Comparison of ENCODE assay signal across 11 cellular contexts in the genomic region with DNA sequence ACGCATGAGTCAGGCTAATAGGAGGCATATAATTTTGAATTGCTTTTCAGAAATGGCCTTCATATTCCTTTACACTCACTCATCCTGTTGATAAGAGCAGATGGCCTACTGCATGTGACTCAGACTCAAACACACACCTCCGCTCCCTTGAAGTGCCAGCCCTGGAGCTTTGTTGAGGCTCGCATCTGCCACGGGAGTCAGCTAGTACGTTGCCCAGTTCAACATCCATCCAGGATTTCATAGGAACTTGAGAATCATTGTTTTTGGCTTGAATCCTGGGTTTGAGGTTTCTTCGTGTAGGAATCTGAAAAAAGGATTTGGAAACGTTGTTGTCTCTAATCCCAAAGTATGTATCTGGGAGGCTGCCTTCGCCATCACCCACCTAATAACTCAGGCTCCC.
DNase-seq lines count a peak whose midpoint lies in the region; ATAC-seq and TF ChIP-seq lines count a peak whose summit lies in the region.
"Had no signal": no experiment of that assay in that cellular context is flagged by ENCODE, and none has a peak within 500 bp of the region (broad histone marks: within the 10 kb centered on the region; RNA-seq: fewer than 3 reads in every experiment).

No MANE protein-coding gene starts in this region.

- peak overlapping the region; percentile 11 for H3K4me3 Mint-ChIP-seq in chondrocyte (ENCODE audit: unreplicated experiment)
- no peak overlapping the region for H3K4me3 Mint-ChIP-seq in nephron progenitor cell
- H3K4me3 Mint-ChIP-seq: activated naive CD4-positive, alpha-beta T cell treated with anti-CD3 and anti-CD28 coated beads, Interleukin-2, amount 50 U/mL, for 24 hours had no signal

- H3K27ac Mint-ChIP-seq in chondrocyte (ENCODE audit: unreplicated experiment) = peak overlapping the region; percentile 97
- no peak overlapping the region for H3K27ac Mint-ChIP-seq in nephron progenitor cell
- H3K27ac Mint-ChIP-seq: activated naive CD4-positive, alpha-beta T cell treated with anti-CD3 and anti-CD28 coated beads, Interleukin-2, amount 50 U/mL, for 24 hours had no signal

- no peak for TF ChIP-seq CTCF in chondrocyte (IDR thresholded peaks at IDR 0.05)
- TF ChIP-seq CTCF in nephron progenitor cell (IDR thresholded peaks at IDR 0.05) = no peak

- peaks cover 8% of the 10 kb centered on the region for H3K9me3 Mint-ChIP-seq in chondrocyte (ENCODE audit: low read depth)
- H3K9me3 Mint-ChIP-seq in nephron progenitor cell = peaks cover 12% of the 10 kb centered on the region

- ATAC-seq in HG03571 (IDR thresholded peaks at IDR 0.05; ENCODE audit: unreplicated experiment) = no peak

- H3K27me3 Mint-ChIP-seq in chondrocyte (ENCODE audit: low read depth) = no peaks in the 10 kb centered on the region
- H3K27me3 Mint-ChIP-seq in nephron progenitor cell (ENCODE audit: low read depth, poor library complexity) = peaks cover 9% of the 10 kb centered on the region

- DNase-seq in A172 (ENCODE audit: low spot score) (peak; percentile 30), NCI-H2171 treated with DMSO at 0.1 percent for 48 hours (lab: John Stamatoyannopoulos, UW) (peak; percentile 66), chondrocyte (ENCODE audit: low spot score) (no peak), middle frontal gyrus (ENCODE audit: extremely low spot score, low spot score) (peak; percentile 33), NCI-H526 treated with DMSO at 0.1 percent for 48 hours (lab: John Stamatoyannopoulos, UW) (no peak), nephron progenitor cell (no peak), ureter (ENCODE audit: low spot score) (no peak)
- DNase-seq: PC-9, retina had no signal

- H3K4me1 Mint-ChIP-seq in chondrocyte (ENCODE audit: low read depth) (peaks cover 48% of the 10 kb centered on the region), nephron progenitor cell (peaks cover 25% of the 10 kb centered on the region)
- H3K4me1 Mint-ChIP-seq: activated naive CD4-positive, alpha-beta T cell treated with anti-CD3 and anti-CD28 coated beads, Interleukin-2, amount 50 U/mL, for 24 hours had no signal

- H3K36me3 Mint-ChIP-seq in chondrocyte (ENCODE audit: low read depth) = peaks cover 4% of the 10 kb centered on the region
- peaks cover 9% of the 10 kb centered on the region for H3K36me3 Mint-ChIP-seq in nephron progenitor cell (ENCODE audit: low read depth)
- H3K36me3 Mint-ChIP-seq: activated naive CD4-positive, alpha-beta T cell treated with anti-CD3 and anti-CD28 coated beads, Interleukin-2, amount 50 U/mL, for 24 hours had no signal

Comparison
In these comparisons a context has a peak if more than half of its experiments do, and no peak if none do; other contexts are left out.
1. DNase-seq: peak in A172 (single experiment), NCI-H2171 treated with DMSO at 0.1 percent for 48 hours (single experiment) and middle frontal gyrus (single experiment); none in chondrocyte (single experiment), NCI-H526 treated with DMSO at 0.1 percent for 48 hours (single experiment), nephron progenitor cell (single experiment) and ureter (single experiment).